In the genomic region with DNA sequence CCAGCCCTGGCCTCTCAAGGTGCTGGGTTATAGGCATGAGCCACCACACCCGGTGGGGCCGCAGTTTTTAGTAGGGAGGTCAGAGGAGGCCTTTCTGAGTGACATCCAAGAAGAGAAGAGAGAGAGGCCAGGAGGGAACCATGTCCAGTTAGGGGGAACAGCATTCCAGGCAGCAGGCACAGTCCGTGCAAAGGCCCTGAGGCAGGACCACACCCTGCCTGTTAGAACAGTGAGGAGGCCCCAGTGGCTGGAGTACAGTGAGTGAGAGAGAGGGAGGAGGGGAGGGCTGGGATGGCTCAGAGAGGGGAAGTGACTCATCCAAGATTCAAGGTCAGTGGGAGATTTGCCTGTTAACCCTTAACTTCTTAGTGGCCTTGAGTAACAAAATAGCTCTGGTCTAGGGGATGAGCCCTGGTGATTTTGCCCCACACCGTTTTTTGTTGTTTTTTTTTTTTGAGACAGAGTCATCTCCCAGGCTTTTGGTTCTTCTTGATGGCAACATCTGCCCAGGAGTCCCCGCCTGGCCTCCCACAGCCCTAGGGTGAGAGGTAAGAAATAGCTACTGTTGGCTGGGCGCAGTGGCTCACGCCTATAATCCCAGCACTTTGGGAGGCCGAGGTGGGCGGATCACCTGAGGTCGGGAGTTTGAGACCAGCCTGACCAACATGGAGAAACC, we compare ENCODE assay signal across 8 cellular contexts. TPM values are rescaled to one million over a fixed set of nuclear protein-coding genes. Genes with fewer than 3 reads are reported as not detected.
DNase-seq lines count a peak whose midpoint lies in the region; ATAC-seq and TF ChIP-seq lines count a peak whose summit lies in the region.

No MANE protein-coding gene starts in this region.

- peaks cover 32% of the 10 kb centered on the region for H3F3A ChIP-seq in SK-N-SH (replicated peaks; ENCODE audit: insufficient read depth)
- no peaks in the 10 kb centered on the region for H3F3A ChIP-seq in MM.1S (ENCODE audit: insufficient read depth, low read length)

- TF ChIP-seq CTCF in left ventricle myocardium inferior (IDR thresholded peaks at IDR 0.05; ENCODE audit: borderline replicate concordance) (no peak), SK-N-SH (IDR thresholded peaks at IDR 0.05) (no peak), foreskin fibroblast (IDR thresholded peaks at IDR 0.05; ENCODE audit: low read depth, low read length) (no peak), MM.1S (IDR thresholded peaks at IDR 0.05; ENCODE audit: low read length) (no peak)

- H3K36me3 ChIP-seq in left ventricle myocardium inferior, result no peaks in the 10 kb centered on the region
- H3K36me3 ChIP-seq in SK-N-SH (replicated peaks in 1 of 2; ENCODE audit: control insufficient read depth in 1 of 2, insufficient read depth in 2 of 2, low read length in 1 of 2), result no peaks in the 10 kb centered on the region
- no peaks in the 10 kb centered on the region for H3K36me3 ChIP-seq in MM.1S (replicated peaks; ENCODE audit: insufficient read depth, low read length)

- H3K9me3 ChIP-seq in left ventricle myocardium inferior (replicated peaks) (no peaks in the 10 kb centered on the region), SK-N-SH (no peaks in the 10 kb centered on the region), MM.1S (replicated peaks; ENCODE audit: insufficient read depth, low read length) (no peaks in the 10 kb centered on the region)

- H3K27ac ChIP-seq in left ventricle myocardium inferior (replicated peaks) (no peak overlapping the region), SK-N-SH (ENCODE audit: low read depth in 2 of 2, low read length in 1 of 2) (peak overlapping the region in 1 of 2 experiments; percentile 84; a peak in 2 of 4 replicates), MM.1S (ENCODE audit: low read length) (no peak overlapping the region)

- POLR2A ChIA-PET in SK-N-SH (lab: Yijun Ruan, JAX), result no interaction called here

- H3K4me2 ChIP-seq in SK-N-SH, result no peak overlapping the region
- H3K4me2 ChIP-seq in MM.1S (ENCODE audit: low read depth, low read length), result no peak overlapping the region

- WGBS in SK-N-SH (ENCODE audit: low lambda C conversion rate), result 48% methylated on average over 10 of the region's 10 CpGs

- TF ChIP-seq EP300 in SK-N-SH (IDR thresholded peaks at IDR 0.05; ENCODE audit: borderline replicate concordance in 1 of 2, low read depth in 1 of 2, low read length in 1 of 2), result peak in 1 of 2 experiments; percentile 64; a peak in 1 of 4 replicates

- H3K27me3 ChIP-seq in left ventricle myocardium inferior (ENCODE audit: low read depth) (no peaks in the 10 kb centered on the region), SK-N-SH (ENCODE audit: insufficient read depth) (no peaks in the 10 kb centered on the region), MM.1S (replicated peaks; ENCODE audit: insufficient read depth, low read length) (peaks cover 6% of the 10 kb centered on the region; the same call in 1 of the 2 replicates)

- peak; percentile 82 for DNase-seq in cardiac septum (ENCODE audit: low spot score)
- DNase-seq in left ventricle myocardium inferior, result no peak
- DNase-seq in SK-N-SH, result no peak
- DNase-seq in foreskin fibroblast, result peak; percentile 97 to 98
- peak; percentile 57 for DNase-seq in stimulated activated CD8-positive, alpha-beta memory T cell treated with anti-CD3 and anti-CD28 coated beads, Interleukin-4, amount 100 ng/mL, for 48 hours
- no peak for DNase-seq in middle frontal gyrus (ENCODE audit: extremely low spot score, low spot score)
- no peak for DNase-seq in MM.1S

- intact Hi-C loops in cardiac septum (cut with DNase I), result no loop called here
- intact Hi-C loops in left ventricle myocardium inferior (cut with micrococcal nuclease), result no loop called here

- H4K20me1 ChIP-seq in SK-N-SH (ENCODE audit: insufficient read depth) (peaks cover 10% of the 10 kb centered on the region; the same call in 1 of the 2 replicates), MM.1S (ENCODE audit: insufficient read depth, low read length) (no peaks in the 10 kb centered on the region)

- H3K9me2 ChIP-seq in SK-N-SH, result no peaks in the 10 kb centered on the region
- H3K9me2 ChIP-seq in MM.1S (replicated peaks; ENCODE audit: insufficient read depth, low read length), result no peaks in the 10 kb centered on the region

- peaks cover 20% of the 10 kb centered on the region for H3K4me1 ChIP-seq in left ventricle myocardium inferior
- H3K4me1 ChIP-seq in SK-N-SH (ENCODE audit: control insufficient read depth in 1 of 2, insufficient read depth in 2 of 2, low read depth in 1 of 2, low read length in 1 of 2), result peaks cover 6 to 7% of the 10 kb centered on the region in 2 experiments; a peak in 1 of 4 replicates
- H3K4me1 ChIP-seq in MM.1S (ENCODE audit: low read length), result no peaks in the 10 kb centered on the region

- H3K4me3 ChIP-seq in left ventricle myocardium inferior, result no peak overlapping the region
- no peak overlapping the region for H3K4me3 ChIP-seq in SK-N-SH (ENCODE audit: low read depth in 2 of 2, low read length in 1 of 2)
- no peak overlapping the region for H3K4me3 ChIP-seq in foreskin fibroblast (ENCODE audit: low read depth in 1 of 2, low read length in 2 of 2)
- no peak overlapping the region for H3K4me3 ChIP-seq in MM.1S (ENCODE audit: low read length)

- CTCF ChIA-PET in SK-N-SH (lab: Yijun Ruan, JAX), result interaction anchor here (1.0 to 8.7 kb wide), 5 partner anchors 19 to 163 kb away, joined by 3 to 121 read pairs (median 12); partner anchors contain the start of gene UHRF1

- peak overlapping the region; percentile 25; the same call in 1 of the 2 replicates for H3K9ac ChIP-seq in SK-N-SH
- no peak overlapping the region for H3K9ac ChIP-seq in MM.1S (ENCODE audit: low read length)

- no peak for TF ChIP-seq RAD21 in SK-N-SH (IDR thresholded peaks at IDR 0.05; ENCODE audit: low read length)

- no peak for ATAC-seq in HG03457 (IDR thresholded peaks at IDR 0.05; ENCODE audit: unreplicated experiment)

- H2AFZ ChIP-seq in SK-N-SH (ENCODE audit: low read depth), result peak overlapping the region; percentile 50; the same call in 1 of the 2 replicates
- H2AFZ ChIP-seq in MM.1S (ENCODE audit: low read length), result no peak overlapping the region

- H3K79me2 ChIP-seq in SK-N-SH (ENCODE audit: insufficient read depth), result peaks cover 23% of the 10 kb centered on the region
- no peaks in the 10 kb centered on the region for H3K79me2 ChIP-seq in MM.1S (ENCODE audit: low read length)

TF ChIP-seq in SK-N-SH, 30 proteins besides CTCF, POLR2A, EP300 and RAD21 (continues in another document):
- no peak for TF ChIP-seq MEF2A (IDR thresholded peaks at IDR 0.05; ENCODE audit: borderline replicate concordance, low read depth)
- no peak for TF ChIP-seq RFX5 (IDR thresholded peaks at IDR 0.05; ENCODE audit: low read length)
- TF ChIP-seq JUND (IDR thresholded peaks at IDR 0.05), result peak; percentile 92; the same call in 1 of the 2 replicates
- TF ChIP-seq REST (IDR thresholded peaks at IDR 0.05; ENCODE audit: low read depth, low read length), result peak; percentile 66; the same call in 1 of the 2 replicates
- peak; percentile 88 for TF ChIP-seq MAX (IDR thresholded peaks at IDR 0.05; ENCODE audit: low read depth)
- 0 out of 2 replicates have a peak, but pooled peaks have one; percentile 40 for TF ChIP-seq RCOR1 (IDR thresholded peaks at IDR 0.05; ENCODE audit: low read length)
- TF ChIP-seq GABPA (IDR thresholded peaks at IDR 0.05; ENCODE audit: low read depth), result no peak
- 0 out of 2 replicates have a peak, but pooled peaks have one; percentile 15 for TF ChIP-seq YY1 (IDR thresholded peaks at IDR 0.05; ENCODE audit: low read depth)

RNA-seq across cellular contexts. Expression of gene PLIN3, which starts 2.7 kb away (rescaled TPM):
- total RNA-seq in cardiac septum (21.7 TPM), left ventricle myocardium inferior (26.7 TPM)
- 129 and 136 TPM in 2 replicates for polyA plus RNA-seq in SK-N-SH (2012; rRNA removed)
- polyA plus RNA-seq in SK-N-SH (2012; cell fraction: cytosol; rRNA removed), result 55.6 and 96.3 TPM in 2 replicates
- 67.5 and 82.1 TPM in 2 replicates for polyA plus RNA-seq in SK-N-SH (2012; cell fraction: nucleus; rRNA removed)

RNA-seq across cellular contexts. Expression of gene ARRDC5, which starts 32.5 kb away (rescaled TPM):
- total RNA-seq in cardiac septum (not detected), left ventricle myocardium inferior (not detected)
- not detected in 2 replicates for polyA plus RNA-seq in SK-N-SH (2012; rRNA removed)
- not detected in 2 replicates for polyA plus RNA-seq in SK-N-SH (2012; cell fraction: cytosol; rRNA removed)
- polyA plus RNA-seq in SK-N-SH (2012; cell fraction: nucleus; rRNA removed), result 0.04 TPM in 1 of 2 replicates, not detected in the other

RNA-seq across cellular contexts. Expression of gene TICAM1, which starts 38.7 kb away (rescaled TPM):
- total RNA-seq in cardiac septum (6.3 TPM), left ventricle myocardium inferior (6.1 TPM)
- polyA plus RNA-seq in SK-N-SH (2012; rRNA removed), result 1.8 and 2.7 TPM in 2 replicates
- 1.9 and 2.6 TPM in 2 replicates for polyA plus RNA-seq in SK-N-SH (2012; cell fraction: cytosol; rRNA removed)
- 2.1 and 3.7 TPM in 2 replicates for polyA plus RNA-seq in SK-N-SH (2012; cell fraction: nucleus; rRNA removed)

RNA-seq across cellular contexts. Expression of gene UHRF1, which starts 39.1 kb away (rescaled TPM):
- total RNA-seq in cardiac septum (1.00 TPM), left ventricle myocardium inferior (1.3 TPM)
- 23.9 and 43.4 TPM in 2 replicates for polyA plus RNA-seq in SK-N-SH (2012; rRNA removed)
- 22.9 and 34.0 TPM in 2 replicates for polyA plus RNA-seq in SK-N-SH (2012; cell fraction: cytosol; rRNA removed)
- polyA plus RNA-seq in SK-N-SH (2012; cell fraction: nucleus; rRNA removed), result 57.4 and 61.6 TPM in 2 replicates

Comparison
In these comparisons a context has a peak if more than half of its experiments do, and no peak if none do; other contexts are left out.
1. DNase-seq: peak in cardiac septum (single experiment), foreskin fibroblast (2 of 2) and stimulated activated CD8-positive, alpha-beta memory T cell treated with anti-CD3 and anti-CD28 coated beads, Interleukin-4, amount 100 ng/mL, for 48 hours (single experiment); none in left ventricle myocardium inferior (single experiment), SK-N-SH (single experiment), middle frontal gyrus (single experiment) and MM.1S (single experiment).